ENCODE assay signal across 20 cellular contexts in genomic region chr3:58291671-58292338, GRCh38.
"Had no signal": no experiment of that assay in that cellular context is flagged by ENCODE, and none has a peak within 500 bp of the region (broad histone marks: within the 10 kb centered on the region; RNA-seq: fewer than 3 reads in every experiment).

No MANE protein-coding gene starts in this region.

- H3K9me3 ChIP-seq: psoas muscle, stomach, testis, upper lobe of left lung had no signal

- H3K27ac Mint-ChIP-seq: activated naive CD8-positive, alpha-beta T cell treated with anti-CD3 and anti-CD28 coated beads for 36 hours; WTC11 had no signal

- H3K27me3 ChIP-seq: stomach, testis, upper lobe of left lung had no signal

- H3K27me3 Mint-ChIP-seq: activated naive CD8-positive, alpha-beta T cell treated with anti-CD3 and anti-CD28 coated beads for 36 hours had no signal

- DNase-seq: activated CD4-positive, alpha-beta T cell treated with anti-CD3 and anti-CD28 coated beads, Interleukin-2, amount 50 U/mL, for 4 hours; activated CD8-positive, alpha-beta memory T cell treated with anti-CD3 and anti-CD28 coated beads for 24 hours; activated naive CD4-positive, alpha-beta T cell treated with Interleukin-2 at 50 U/mL for 16 hours; activated naive CD8-positive, alpha-beta T cell treated with anti-CD3 and anti-CD28 coated beads for 36 hours; activated T-cell treated with anti-CD3 and anti-CD28 coated beads, Interleukin-2, amount 50 U/mL, for 48 hours; cerebellar nuclear complex; cortex of kidney; effector CD4-positive, alpha-beta T cell; glutamatergic neuron; hippocampal formation; psoas muscle; right cardiac atrium; stimulated activated CD4-positive, alpha-beta T cell treated with anti-CD3 and anti-CD28 coated beads, Interleukin-1b, Interleukin-23, amount 100 ng/mL, for 48 hours; stomach; T-helper 9 cell; testis; upper lobe of left lung had no signal

- H3K4me1 ChIP-seq: stomach, upper lobe of left lung had no signal

- H3K27ac ChIP-seq: psoas muscle, skin epidermis, stomach, testis, upper lobe of left lung had no signal

- ATAC-seq: esophagus mucosa, psoas muscle, WTC11 had no signal

- H3K4me3 Mint-ChIP-seq: activated naive CD8-positive, alpha-beta T cell treated with anti-CD3 and anti-CD28 coated beads for 36 hours; WTC11 had no signal

- H3K4me1 Mint-ChIP-seq: activated naive CD8-positive, alpha-beta T cell treated with anti-CD3 and anti-CD28 coated beads for 36 hours had no signal

- H3K4me3 ChIP-seq: psoas muscle, skin epidermis, stomach, testis, upper lobe of left lung had no signal
